In genomic region chr5:137501846-137502406, GRCh38 we compare ENCODE assay signal across 28 cellular contexts. TPM values are rescaled to one million over a fixed set of nuclear protein-coding genes. Genes with fewer than 3 reads are reported as not detected.
"Had no signal": no experiment of that assay in that cellular context is flagged by ENCODE, and none has a peak within 500 bp of the region (broad histone marks: within the 10 kb centered on the region; RNA-seq: fewer than 3 reads in every experiment).

No MANE protein-coding gene starts in this region.

- H3K4me3 Mint-ChIP-seq: activated naive CD4-positive, alpha-beta T cell treated with anti-CD3 and anti-CD28 coated beads for 36 hours; activated naive CD8-positive, alpha-beta T cell treated with anti-CD3 and anti-CD28 coated beads for 36 hours; activated T-helper 1 cell treated with anti-CD3 and anti-CD28 coated beads, Interleukin-12 subunit alpha, Interleukin-12 subunit beta, Interleukin-2, Interleukin-4 antibody, amounts not matched to agents 30 ng/mL and 10 ng/mL and 1 ng/mL, durations not matched to agents 14 hours and 24 hours and 36 hours; brain; mesothelial cell of epicardium; stimulated activated naive B cell treated with anti-CD40 and anti-IgM and Interleukin-4, amounts not matched to agents 10 μg/mL and 1 μg/mL and 100 μg/mL, for 72 hours; T-helper 2 cell treated with Interferon-gamma antibody and Interleukin-4, amounts not matched to agents 5 μg/mL and 100 μg/mL, for 36 hours had no signal

- H3K4me1 ChIP-seq: colonic mucosa, psoas muscle had no signal

- DNase-seq: activated CD4-positive, alpha-beta T cell treated with anti-CD3 and anti-CD28 coated beads for 4 hours; activated CD4-positive, alpha-beta T cell treated with anti-CD3 and anti-CD28 coated beads, Interleukin-2, amount 50 U/mL, for 48 hours; activated CD8-positive, alpha-beta memory T cell treated with anti-CD3 and anti-CD28 coated beads for 24 hours; activated effector memory CD4-positive, alpha-beta T cell treated with anti-CD3 and anti-CD28 coated beads, Interleukin-2, amount 50 U/mL, for 16 hours; activated naive CD4-positive, alpha-beta T cell treated with anti-CD3 and anti-CD28 coated beads for 36 hours; activated naive CD8-positive, alpha-beta T cell treated with anti-CD3 and anti-CD28 coated beads for 36 hours; activated T-cell treated with anti-CD3 and anti-CD28 coated beads, Interleukin-2, amount 50 U/mL, for 1 hour; adrenal gland; aorta; cerebellar nuclear complex; colonic mucosa; effector memory CD4-positive, alpha-beta T cell; heart left ventricle; naive B cell; pancreas; psoas muscle; stimulated activated CD4-positive, alpha-beta T cell treated with anti-CD3 and anti-CD28 coated beads, Interleukin-15, amount 100 ng/mL, for 24 hours; stimulated activated CD4-positive, alpha-beta T cell treated with anti-CD3 and anti-CD28 coated beads, Interleukin-2, amount 100 ng/mL, for 24 hours; stimulated activated naive B cell treated with anti-CD40 and anti-IgM and Interleukin-4, amounts not matched to agents 10 μg/mL and 1 μg/mL and 100 μg/mL, for 72 hours; tibial artery had no signal

- H3K27me3 ChIP-seq: right atrium auricular region had no signal

- H3K36me3 Mint-ChIP-seq: activated naive CD8-positive, alpha-beta T cell treated with anti-CD3 and anti-CD28 coated beads for 36 hours; brain; mesothelial cell of epicardium; stimulated activated naive B cell treated with anti-CD40 and anti-IgM and Interleukin-4, amounts not matched to agents 10 μg/mL and 1 μg/mL and 100 μg/mL, for 72 hours had no signal

- H3K27ac Mint-ChIP-seq: activated naive CD4-positive, alpha-beta T cell treated with anti-CD3 and anti-CD28 coated beads for 36 hours; activated naive CD8-positive, alpha-beta T cell treated with anti-CD3 and anti-CD28 coated beads for 36 hours; activated T-helper 1 cell treated with anti-CD3 and anti-CD28 coated beads, Interleukin-12 subunit alpha, Interleukin-12 subunit beta, Interleukin-2, Interleukin-4 antibody, amounts not matched to agents 30 ng/mL and 10 ng/mL and 1 ng/mL, durations not matched to agents 14 hours and 24 hours and 36 hours; brain; mesothelial cell of epicardium; naive B cell; stimulated activated naive B cell treated with anti-CD40 and anti-IgM and Interleukin-4, amounts not matched to agents 10 μg/mL and 1 μg/mL and 100 μg/mL, for 72 hours; T-helper 2 cell treated with Interferon-gamma antibody and Interleukin-4, amounts not matched to agents 5 μg/mL and 100 μg/mL, for 36 hours had no signal

- H3K9me3 ChIP-seq: adrenal gland, colonic mucosa, heart left ventricle, pancreas, psoas muscle, right atrium auricular region, suprapubic skin, tibial artery had no signal

- H3K4me3 ChIP-seq: adrenal gland, cardiac muscle cell, colonic mucosa, heart left ventricle, pancreas, psoas muscle, right atrium auricular region, suprapubic skin, tibial artery had no signal

- H3K36me3 ChIP-seq: adrenal gland, cardiac muscle cell, colonic mucosa, heart left ventricle, pancreas, right atrium auricular region, suprapubic skin, tibial artery had no signal

- H3K9me3 Mint-ChIP-seq: activated naive CD4-positive, alpha-beta T cell treated with anti-CD3 and anti-CD28 coated beads for 36 hours; activated naive CD8-positive, alpha-beta T cell treated with anti-CD3 and anti-CD28 coated beads for 36 hours; activated T-helper 1 cell treated with anti-CD3 and anti-CD28 coated beads, Interleukin-12 subunit alpha, Interleukin-12 subunit beta, Interleukin-2, Interleukin-4 antibody, amounts not matched to agents 30 ng/mL and 10 ng/mL and 1 ng/mL, durations not matched to agents 14 hours and 24 hours and 36 hours; mesothelial cell of epicardium; stimulated activated naive B cell treated with anti-CD40 and anti-IgM and Interleukin-4, amounts not matched to agents 10 μg/mL and 1 μg/mL and 100 μg/mL, for 72 hours; T-helper 2 cell treated with Interferon-gamma antibody and Interleukin-4, amounts not matched to agents 5 μg/mL and 100 μg/mL, for 36 hours had no signal

- H3K27ac ChIP-seq: adrenal gland, cardiac muscle cell, colonic mucosa, heart left ventricle, pancreas, psoas muscle, right atrium auricular region, suprapubic skin, tibial artery, VCaP had no signal

- H3K4me1 Mint-ChIP-seq: activated naive CD8-positive, alpha-beta T cell treated with anti-CD3 and anti-CD28 coated beads for 36 hours; mesothelial cell of epicardium; stimulated activated naive B cell treated with anti-CD40 and anti-IgM and Interleukin-4, amounts not matched to agents 10 μg/mL and 1 μg/mL and 100 μg/mL, for 72 hours had no signal

- ATAC-seq: heart left ventricle; pancreas; psoas muscle; stimulated activated naive B cell treated with anti-CD40 and anti-IgM and Interleukin-4, amounts not matched to agents 10 μg/mL and 1 μg/mL and 100 μg/mL, for 72 hours had no signal

RNA-seq across cellular contexts. Expression of gene SPOCK1, which starts 2.8 kb away (rescaled TPM):
- total RNA-seq: activated T-helper 1 cell treated with anti-CD3 and anti-CD28 coated beads, Interleukin-12 subunit alpha, Interleukin-12 subunit beta, Interleukin-2, Interleukin-4 antibody, amounts not matched to agents 30 ng/mL and 10 ng/mL and 1 ng/mL, durations not matched to agents 14 hours and 24 hours and 36 hours had no signal
